In genomic region chr14:93800038-93800937, GRCh38 we compare ENCODE assay signal across 2 cellular contexts.
A peak's percentile ranks its signal among the peaks of the same experiment; 100 is the strongest.
TF ChIP-seq lines count a peak whose summit lies in the region.

No MANE protein-coding gene starts in this region.

TF ChIP-seq in H1, 55 proteins besides CTCF, POLR2A, EP300 and RAD21:
- TF ChIP-seq GABPA (IDR thresholded peaks at IDR 0.05; ENCODE audit: borderline replicate concordance, insufficient read depth, low read length) (no peak), TAF1 (IDR thresholded peaks at IDR 0.05; ENCODE audit: low read depth, low read length) (no peak), E2F6 (IDR thresholded peaks at IDR 0.05) (no peak), KDM4A (IDR thresholded peaks at IDR 0.05; ENCODE audit: low read depth, low read length, severe bottlenecking) (no peak), CEBPB (IDR thresholded peaks at IDR 0.05; ENCODE audit: low read depth, low read length) (no peak)

TF ChIP-seq in HepG2, 621 proteins besides CTCF, POLR2A, EP300 and RAD21 (continues in another document):
- no peak for TF ChIP-seq MYNN (CRISPR knock-in tag; IDR thresholded peaks at IDR 0.05; ENCODE audit: low read depth)
- TF ChIP-seq, protein P1, sequence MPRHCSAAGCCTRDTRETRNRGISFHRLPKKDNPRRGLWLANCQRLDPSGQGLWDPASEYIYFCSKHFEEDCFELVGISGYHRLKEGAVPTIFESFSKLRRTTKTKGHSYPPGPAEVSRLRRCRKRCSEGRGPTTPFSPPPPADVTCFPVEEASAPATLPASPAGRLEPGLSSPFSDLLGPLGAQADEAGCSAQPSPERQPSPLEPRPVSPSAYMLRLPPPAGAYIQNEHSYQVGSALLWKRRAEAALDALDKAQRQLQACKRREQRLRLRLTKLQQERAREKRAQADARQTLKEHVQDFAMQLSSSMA (CRISPR knock-in tag; IDR thresholded peaks at IDR 0.05): 0 out of 2 replicates have a peak, but pooled peaks have one; percentile 14
- TF ChIP-seq GATAD1 (CRISPR knock-in tag; IDR thresholded peaks at IDR 0.05): peak; percentile 54; the same call in 1 of the 2 replicates
- 0 out of 2 replicates have a peak, but pooled peaks have one; percentile 36 for TF ChIP-seq SP4 (CRISPR knock-in tag; IDR thresholded peaks at IDR 0.05)
- peak; percentile 21 for TF ChIP-seq TEAD3 (CRISPR knock-in tag; optimal IDR thresholded peaks at IDR 0.05; ENCODE audit: borderline replicate concordance)
- no peak for TF ChIP-seq RBM22 (optimal IDR thresholded peaks at IDR 0.05; ENCODE audit: low read length)
- TF ChIP-seq, protein P2, sequence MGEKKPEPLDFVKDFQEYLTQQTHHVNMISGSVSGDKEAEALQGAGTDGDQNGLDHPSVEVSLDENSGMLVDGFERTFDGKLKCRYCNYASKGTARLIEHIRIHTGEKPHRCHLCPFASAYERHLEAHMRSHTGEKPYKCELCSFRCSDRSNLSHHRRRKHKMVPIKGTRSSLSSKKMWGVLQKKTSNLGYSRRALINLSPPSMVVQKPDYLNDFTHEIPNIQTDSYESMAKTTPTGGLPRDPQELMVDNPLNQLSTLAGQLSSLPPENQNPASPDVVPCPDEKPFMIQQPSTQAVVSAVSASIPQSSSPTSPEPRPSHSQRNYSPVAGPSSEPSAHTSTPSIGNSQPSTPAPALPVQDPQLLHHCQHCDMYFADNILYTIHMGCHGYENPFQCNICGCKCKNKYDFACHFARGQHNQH (CRISPR knock-in tag; IDR thresholded peaks at IDR 0.05): peak; percentile 95; the same call in 1 of the 2 replicates
- peak; percentile 23; the same call in 1 of the 2 replicates for TF ChIP-seq ZMAT3 (CRISPR knock-in tag; conservative IDR thresholded peaks at IDR 0.05)
- TF ChIP-seq HDAC2 (CRISPR knock-in tag; IDR thresholded peaks at IDR 0.05): 0 out of 2 replicates have a peak, but pooled peaks have one; percentile 11
- peak; percentile 97 for TF ChIP-seq ZNF3 (CRISPR knock-in tag; IDR thresholded peaks at IDR 0.05)
- TF ChIP-seq KAT8 (CRISPR knock-in tag; IDR thresholded peaks at IDR 0.05): peak; percentile 49
- no peak for TF ChIP-seq TOE1 (CRISPR knock-in tag; IDR thresholded peaks at IDR 0.05)
- peak; percentile 84 for TF ChIP-seq ETV5 (CRISPR knock-in tag; IDR thresholded peaks at IDR 0.05; ENCODE audit: borderline replicate concordance)
- peak; percentile 64 for TF ChIP-seq GABPA (IDR thresholded peaks at IDR 0.05; ENCODE audit: low read depth, low read length)
- TF ChIP-seq GABPA (CRISPR knock-in tag; IDR thresholded peaks at IDR 0.05; ENCODE audit: low read depth): peak; percentile 93
- TF ChIP-seq ZBTB3 (CRISPR knock-in tag; IDR thresholded peaks at IDR 0.05; ENCODE audit: borderline replicate concordance, low read depth): 0 out of 2 replicates have a peak, but pooled peaks have one; percentile 51
- 0 out of 2 replicates have a peak, but pooled peaks have one; percentile 32 for TF ChIP-seq SNAPC2 (CRISPR knock-in tag; IDR thresholded peaks at IDR 0.05)
- TF ChIP-seq HNF4G (IDR thresholded peaks at IDR 0.05; ENCODE audit: borderline replicate concordance, low read depth, low read length): no peak
- peak; percentile 54; the same call in 1 of the 2 replicates for TF ChIP-seq HNF4G (CRISPR knock-in tag; IDR thresholded peaks at IDR 0.05; ENCODE audit: borderline replicate concordance, low read depth)
- peak; percentile 25; the same call in 1 of the 2 replicates for TF ChIP-seq IRF2 (CRISPR knock-in tag; IDR thresholded peaks at IDR 0.05)
- peak; percentile 89 for TF ChIP-seq ZNF18 (CRISPR knock-in tag; IDR thresholded peaks at IDR 0.05; ENCODE audit: insufficient replicate concordance)
- no peak for TF ChIP-seq IKZF4 (CRISPR knock-in tag; IDR thresholded peaks at IDR 0.05; ENCODE audit: borderline replicate concordance, low read depth, not compliant biosample characterization)
- TF ChIP-seq TBX2 (CRISPR knock-in tag; IDR thresholded peaks at IDR 0.05; ENCODE audit: borderline replicate concordance): peak; percentile 25; the same call in 1 of the 2 replicates
- no peak for TF ChIP-seq SMAD3 (CRISPR knock-in tag; IDR thresholded peaks at IDR 0.05)
- TF ChIP-seq ARID5B (CRISPR knock-in tag; IDR thresholded peaks at IDR 0.05): 0 out of 2 replicates have a peak, but pooled peaks have one; percentile 31
- 0 out of 2 replicates have a peak, but pooled peaks have one; percentile 9 for TF ChIP-seq ZNF264 (CRISPR knock-in tag; IDR thresholded peaks at IDR 0.05)
- TF ChIP-seq NR2C2 (CRISPR knock-in tag; IDR thresholded peaks at IDR 0.05; ENCODE audit: borderline replicate concordance): peak; percentile 17; the same call in 1 of the 2 replicates
- no peak for TF ChIP-seq ZNF563 (CRISPR knock-in tag; IDR thresholded peaks at IDR 0.05)
- peak; percentile 11; the same call in 1 of the 2 replicates for TF ChIP-seq ZNF788 (CRISPR knock-in tag; IDR thresholded peaks at IDR 0.05; ENCODE audit: borderline replicate concordance)
- TF ChIP-seq ELF3 (CRISPR knock-in tag; IDR thresholded peaks at IDR 0.05): peak; percentile 75
- TF ChIP-seq BORCS8-MEF2B (CRISPR knock-in tag; IDR thresholded peaks at IDR 0.05): peak; percentile 33; the same call in 1 of the 2 replicates
- TF ChIP-seq, protein P3, sequence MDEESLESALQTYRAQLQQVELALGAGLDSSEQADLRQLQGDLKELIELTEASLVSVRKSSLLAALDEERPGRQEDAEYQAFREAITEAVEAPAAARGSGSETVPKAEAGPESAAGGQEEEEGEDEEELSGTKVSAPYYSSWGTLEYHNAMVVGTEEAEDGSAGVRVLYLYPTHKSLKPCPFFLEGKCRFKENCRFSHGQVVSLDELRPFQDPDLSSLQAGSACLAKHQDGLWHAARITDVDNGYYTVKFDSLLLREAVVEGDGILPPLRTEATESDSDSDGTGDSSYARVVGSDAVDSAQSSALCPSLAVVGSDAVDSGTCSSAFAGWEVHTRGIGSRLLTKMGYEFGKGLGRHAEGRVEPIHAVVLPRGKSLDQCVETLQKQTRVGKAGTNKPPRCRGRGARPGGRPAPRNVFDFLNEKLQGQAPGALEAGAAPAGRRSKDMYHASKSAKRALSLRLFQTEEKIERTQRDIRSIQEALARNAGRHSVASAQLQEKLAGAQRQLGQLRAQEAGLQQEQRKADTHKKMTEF (CRISPR knock-in tag; IDR thresholded peaks at IDR 0.05): 0 out of 2 replicates have a peak, but pooled peaks have one; percentile 24
- peak; percentile 82 for TF ChIP-seq GABPB1 (CRISPR knock-in tag; IDR thresholded peaks at IDR 0.05)
- TF ChIP-seq ATF4 (CRISPR knock-in tag; IDR thresholded peaks at IDR 0.05): no peak
- 0 out of 4 replicates have a peak, but pooled peaks of 1 of the 2 experiments have one; percentile 12 for TF ChIP-seq KLF16 (CRISPR knock-in tag; IDR thresholded peaks at IDR 0.05)
- TF ChIP-seq ZBTB21 (CRISPR knock-in tag; IDR thresholded peaks at IDR 0.05): peak; percentile 74
- TF ChIP-seq KLF6 (CRISPR knock-in tag; IDR thresholded peaks at IDR 0.05): no peak
- TF ChIP-seq ZNF251 (CRISPR knock-in tag; IDR thresholded peaks at IDR 0.05): 0 out of 2 replicates have a peak, but pooled peaks have one; percentile 24
- TF ChIP-seq KDM3A (CRISPR knock-in tag; IDR thresholded peaks at IDR 0.05; ENCODE audit: low read depth): 0 out of 2 replicates have a peak, but pooled peaks have one; percentile 34
- TF ChIP-seq CEBPB (IDR thresholded peaks at IDR 0.05; ENCODE audit: borderline replicate concordance, low read depth, low read length): peak; percentile 22; the same call in 1 of the 2 replicates
- TF ChIP-seq JUNB (CRISPR knock-in tag; IDR thresholded peaks at IDR 0.05; ENCODE audit: borderline replicate concordance): no peak
- TF ChIP-seq, protein P4, sequence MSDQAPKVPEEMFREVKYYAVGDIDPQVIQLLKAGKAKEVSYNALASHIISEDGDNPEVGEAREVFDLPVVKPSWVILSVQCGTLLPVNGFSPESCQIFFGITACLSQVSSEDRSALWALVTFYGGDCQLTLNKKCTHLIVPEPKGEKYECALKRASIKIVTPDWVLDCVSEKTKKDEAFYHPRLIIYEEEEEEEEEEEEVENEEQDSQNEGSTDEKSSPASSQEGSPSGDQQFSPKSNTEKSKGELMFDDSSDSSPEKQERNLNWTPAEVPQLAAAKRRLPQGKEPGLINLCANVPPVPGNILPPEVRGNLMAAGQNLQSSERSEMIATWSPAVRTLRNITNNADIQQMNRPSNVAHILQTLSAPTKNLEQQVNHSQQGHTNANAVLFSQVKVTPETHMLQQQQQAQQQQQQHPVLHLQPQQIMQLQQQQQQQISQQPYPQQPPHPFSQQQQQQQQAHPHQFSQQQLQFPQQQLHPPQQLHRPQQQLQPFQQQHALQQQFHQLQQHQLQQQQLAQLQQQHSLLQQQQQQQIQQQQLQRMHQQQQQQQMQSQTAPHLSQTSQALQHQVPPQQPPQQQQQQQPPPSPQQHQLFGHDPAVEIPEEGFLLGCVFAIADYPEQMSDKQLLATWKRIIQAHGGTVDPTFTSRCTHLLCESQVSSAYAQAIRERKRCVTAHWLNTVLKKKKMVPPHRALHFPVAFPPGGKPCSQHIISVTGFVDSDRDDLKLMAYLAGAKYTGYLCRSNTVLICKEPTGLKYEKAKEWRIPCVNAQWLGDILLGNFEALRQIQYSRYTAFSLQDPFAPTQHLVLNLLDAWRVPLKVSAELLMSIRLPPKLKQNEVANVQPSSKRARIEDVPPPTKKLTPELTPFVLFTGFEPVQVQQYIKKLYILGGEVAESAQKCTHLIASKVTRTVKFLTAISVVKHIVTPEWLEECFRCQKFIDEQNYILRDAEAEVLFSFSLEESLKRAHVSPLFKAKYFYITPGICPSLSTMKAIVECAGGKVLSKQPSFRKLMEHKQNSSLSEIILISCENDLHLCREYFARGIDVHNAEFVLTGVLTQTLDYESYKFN (CRISPR knock-in tag; conservative IDR thresholded peaks at IDR 0.05): peak; percentile 3; the same call in 1 of the 2 replicates
- TF ChIP-seq ELF1 (CRISPR knock-in tag; IDR thresholded peaks at IDR 0.05): peak; percentile 71
- TF ChIP-seq, protein P5, sequence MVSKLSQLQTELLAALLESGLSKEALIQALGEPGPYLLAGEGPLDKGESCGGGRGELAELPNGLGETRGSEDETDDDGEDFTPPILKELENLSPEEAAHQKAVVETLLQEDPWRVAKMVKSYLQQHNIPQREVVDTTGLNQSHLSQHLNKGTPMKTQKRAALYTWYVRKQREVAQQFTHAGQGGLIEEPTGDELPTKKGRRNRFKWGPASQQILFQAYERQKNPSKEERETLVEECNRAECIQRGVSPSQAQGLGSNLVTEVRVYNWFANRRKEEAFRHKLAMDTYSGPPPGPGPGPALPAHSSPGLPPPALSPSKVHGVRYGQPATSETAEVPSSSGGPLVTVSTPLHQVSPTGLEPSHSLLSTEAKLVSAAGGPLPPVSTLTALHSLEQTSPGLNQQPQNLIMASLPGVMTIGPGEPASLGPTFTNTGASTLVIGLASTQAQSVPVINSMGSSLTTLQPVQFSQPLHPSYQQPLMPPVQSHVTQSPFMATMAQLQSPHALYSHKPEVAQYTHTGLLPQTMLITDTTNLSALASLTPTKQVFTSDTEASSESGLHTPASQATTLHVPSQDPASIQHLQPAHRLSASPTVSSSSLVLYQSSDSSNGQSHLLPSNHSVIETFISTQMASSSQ (IDR thresholded peaks at IDR 0.05; ENCODE audit: low read depth): no peak
- TF ChIP-seq, protein P5 (CRISPR knock-in tag; IDR thresholded peaks at IDR 0.05; ENCODE audit: borderline replicate concordance): 0 out of 2 replicates have a peak, but pooled peaks have one; percentile 32
